In the genomic region with DNA sequence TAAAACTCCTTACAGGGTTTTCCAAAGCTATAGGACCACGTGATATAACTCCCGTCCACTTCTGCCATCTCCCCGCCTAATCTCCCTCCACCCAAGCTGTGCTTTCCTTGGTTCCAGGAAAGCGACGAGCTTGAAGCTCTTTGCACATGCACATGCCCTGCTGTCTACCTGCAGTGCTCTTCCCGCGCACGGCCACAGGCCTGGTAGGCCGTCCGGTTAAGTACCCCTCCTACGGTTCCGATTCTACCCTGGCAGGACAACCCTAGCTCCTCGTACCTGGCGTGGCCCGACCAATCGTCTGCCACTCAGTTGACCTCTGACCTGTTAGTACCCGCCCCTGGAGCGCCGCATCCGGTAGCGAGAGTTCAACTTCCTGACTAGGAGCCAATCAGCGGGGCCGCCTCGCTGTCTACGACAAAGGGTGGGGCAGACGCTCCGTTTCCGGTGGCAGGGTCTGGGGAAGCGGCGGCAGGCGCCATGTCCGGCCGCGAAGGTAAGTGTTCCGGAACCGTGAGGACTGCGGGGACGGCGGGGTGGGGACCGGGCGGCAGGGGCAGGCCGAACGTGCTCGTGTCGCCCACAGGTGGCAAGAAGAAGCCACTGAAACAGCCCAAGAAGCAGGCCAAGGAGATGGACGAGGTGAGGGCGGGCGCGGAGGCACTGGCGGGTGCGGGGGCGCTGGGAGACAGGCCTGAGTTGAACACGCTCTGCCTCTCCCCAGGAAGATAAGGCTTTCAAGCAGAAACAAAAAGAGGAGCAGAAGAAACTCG, we compare ENCODE assay signal across 2 cellular contexts.
TF ChIP-seq lines count a peak whose summit lies in the region.

A gene with protein sequence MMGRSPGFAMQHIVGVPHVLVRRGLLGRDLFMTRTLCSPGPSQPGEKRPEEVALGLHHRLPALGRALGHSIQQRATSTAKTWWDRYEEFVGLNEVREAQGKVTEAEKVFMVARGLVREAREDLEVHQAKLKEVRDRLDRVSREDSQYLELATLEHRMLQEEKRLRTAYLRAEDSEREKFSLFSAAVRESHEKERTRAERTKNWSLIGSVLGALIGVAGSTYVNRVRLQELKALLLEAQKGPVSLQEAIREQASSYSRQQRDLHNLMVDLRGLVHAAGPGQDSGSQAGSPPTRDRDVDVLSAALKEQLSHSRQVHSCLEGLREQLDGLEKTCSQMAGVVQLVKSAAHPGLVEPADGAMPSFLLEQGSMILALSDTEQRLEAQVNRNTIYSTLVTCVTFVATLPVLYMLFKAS (minus strand): TSS at position 300 of the 770 bp plus-strand sequence. CDS start 4,991 bp downstream, outside the sequence.
TSS of gene TMA7 (plus strand) at position 438 of the 770 bp plus-strand sequence. CDS start at position 478, 40 bp downstream.

TF ChIP-seq in IMR-90, 13 proteins besides CTCF, POLR2A, EP300 and RAD21:
- TF ChIP-seq, protein P1, sequence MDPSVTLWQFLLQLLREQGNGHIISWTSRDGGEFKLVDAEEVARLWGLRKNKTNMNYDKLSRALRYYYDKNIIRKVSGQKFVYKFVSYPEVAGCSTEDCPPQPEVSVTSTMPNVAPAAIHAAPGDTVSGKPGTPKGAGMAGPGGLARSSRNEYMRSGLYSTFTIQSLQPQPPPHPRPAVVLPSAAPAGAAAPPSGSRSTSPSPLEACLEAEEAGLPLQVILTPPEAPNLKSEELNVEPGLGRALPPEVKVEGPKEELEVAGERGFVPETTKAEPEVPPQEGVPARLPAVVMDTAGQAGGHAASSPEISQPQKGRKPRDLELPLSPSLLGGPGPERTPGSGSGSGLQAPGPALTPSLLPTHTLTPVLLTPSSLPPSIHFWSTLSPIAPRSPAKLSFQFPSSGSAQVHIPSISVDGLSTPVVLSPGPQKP (IDR thresholded peaks at IDR 0.05; ENCODE audit: borderline replicate concordance, low read depth, low read length): no peak
- TF ChIP-seq, protein P2, sequence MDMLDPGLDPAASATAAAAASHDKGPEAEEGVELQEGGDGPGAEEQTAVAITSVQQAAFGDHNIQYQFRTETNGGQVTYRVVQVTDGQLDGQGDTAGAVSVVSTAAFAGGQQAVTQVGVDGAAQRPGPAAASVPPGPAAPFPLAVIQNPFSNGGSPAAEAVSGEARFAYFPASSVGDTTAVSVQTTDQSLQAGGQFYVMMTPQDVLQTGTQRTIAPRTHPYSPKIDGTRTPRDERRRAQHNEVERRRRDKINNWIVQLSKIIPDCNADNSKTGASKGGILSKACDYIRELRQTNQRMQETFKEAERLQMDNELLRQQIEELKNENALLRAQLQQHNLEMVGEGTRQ (IDR thresholded peaks at IDR 0.05; ENCODE audit: low read depth, low read length): peak; percentile 23; the same call in 1 of the 2 replicates
- TF ChIP-seq SMC3 (IDR thresholded peaks at IDR 0.05; ENCODE audit: low read depth, low read length) (no peak), MXI1 (IDR thresholded peaks at IDR 0.05; ENCODE audit: borderline replicate concordance, low read depth, low read length) (0 out of 2 replicates have a peak, but pooled peaks have one; percentile 26), RCOR1 (IDR thresholded peaks at IDR 0.05; ENCODE audit: insufficient replicate concordance, low read length) (no peak), RFX5 (IDR thresholded peaks at IDR 0.05; ENCODE audit: low read depth, low read length) (no peak), BHLHE40 (IDR thresholded peaks at IDR 0.05; ENCODE audit: low read depth, low read length) (no peak), MAZ (IDR thresholded peaks at IDR 0.05; ENCODE audit: borderline replicate concordance, low read depth, low read length) (peak; percentile 73; the same call in 1 of the 2 replicates)

TF ChIP-seq in endothelial cell of umbilical vein, 7 proteins besides CTCF, POLR2A, EP300 and RAD21:
- TF ChIP-seq GATA2 (IDR thresholded peaks at IDR 0.05; ENCODE audit: insufficient read depth, insufficient read length, low read depth, low read length): no peak
- peak; percentile 77 for TF ChIP-seq POLR2AphosphoS5 (IDR thresholded peaks at IDR 0.05; ENCODE audit: insufficient read depth, low read depth, low read length)
